1 cellular context compared by ENCODE assay signal in genomic region chr4:30916337-30917274, GRCh38.
TF ChIP-seq lines count a peak whose summit lies in the region.

No MANE protein-coding gene starts in this region.

TF ChIP-seq in HEK293, 187 proteins besides CTCF, POLR2A, EP300 and RAD21 (continued from another document):
- TF ChIP-seq PRDM4 (tag by site-specific recombination; IDR thresholded peaks at IDR 0.05): peak; percentile 55; the same call in 1 of the 2 replicates
- TF ChIP-seq ZNF664 (tag by site-specific recombination; IDR thresholded peaks at IDR 0.05): 0 out of 2 replicates have a peak, but pooled peaks have one; percentile 30
- TF ChIP-seq SCRT1 (tag by site-specific recombination; IDR thresholded peaks at IDR 0.05; ENCODE audit: borderline replicate concordance): no peak
